Comparison of ENCODE assay signal across 1 cellular context in genomic region chr5:170444969-170445505, GRCh38.
TF ChIP-seq lines count a peak whose summit lies in the region.

No MANE protein-coding gene starts in this region.

TF ChIP-seq in H1, 55 proteins besides CTCF, POLR2A, EP300 and RAD21:
- TF ChIP-seq RNF2 (IDR thresholded peaks at IDR 0.05; ENCODE audit: borderline replicate concordance, low read depth, low read length, missing control alignments, poor library complexity, severe bottlenecking) (no peak), POU5F1 (IDR thresholded peaks at IDR 0.05; ENCODE audit: low read depth, low read length) (no peak), USF2 (IDR thresholded peaks at IDR 0.05; ENCODE audit: low read length) (no peak), JUN (IDR thresholded peaks at IDR 0.05; ENCODE audit: low read depth, low read length) (no peak), FOSL1 (IDR thresholded peaks at IDR 0.05; ENCODE audit: insufficient read depth, low read depth, low read length) (no peak), KDM4A (IDR thresholded peaks at IDR 0.05; ENCODE audit: low read depth, low read length, severe bottlenecking) (no peak), E2F6 (IDR thresholded peaks at IDR 0.05) (peak; percentile 95), MAX (IDR thresholded peaks at IDR 0.05) (peak; percentile 46; the same call in 1 of the 2 replicates), RFX5 (IDR thresholded peaks at IDR 0.05; ENCODE audit: borderline replicate concordance, low read depth, low read length) (no peak), CHD2 (IDR thresholded peaks at IDR 0.05; ENCODE audit: low read length) (no peak), CBX8 (IDR thresholded peaks at IDR 0.05; ENCODE audit: borderline replicate concordance, low read depth, low read length) (no peak), ZNF274 (IDR thresholded peaks at IDR 0.05; ENCODE audit: borderline replicate concordance, extremely low read depth, low read length) (no peak), NANOG (IDR thresholded peaks at IDR 0.05; ENCODE audit: insufficient read depth, low read depth, low read length, poor library complexity, severe bottlenecking) (no peak)
TF ChIP-seq in H1: peak in this region for 2.
